8 cellular contexts compared by ENCODE assay signal in the genomic region with DNA sequence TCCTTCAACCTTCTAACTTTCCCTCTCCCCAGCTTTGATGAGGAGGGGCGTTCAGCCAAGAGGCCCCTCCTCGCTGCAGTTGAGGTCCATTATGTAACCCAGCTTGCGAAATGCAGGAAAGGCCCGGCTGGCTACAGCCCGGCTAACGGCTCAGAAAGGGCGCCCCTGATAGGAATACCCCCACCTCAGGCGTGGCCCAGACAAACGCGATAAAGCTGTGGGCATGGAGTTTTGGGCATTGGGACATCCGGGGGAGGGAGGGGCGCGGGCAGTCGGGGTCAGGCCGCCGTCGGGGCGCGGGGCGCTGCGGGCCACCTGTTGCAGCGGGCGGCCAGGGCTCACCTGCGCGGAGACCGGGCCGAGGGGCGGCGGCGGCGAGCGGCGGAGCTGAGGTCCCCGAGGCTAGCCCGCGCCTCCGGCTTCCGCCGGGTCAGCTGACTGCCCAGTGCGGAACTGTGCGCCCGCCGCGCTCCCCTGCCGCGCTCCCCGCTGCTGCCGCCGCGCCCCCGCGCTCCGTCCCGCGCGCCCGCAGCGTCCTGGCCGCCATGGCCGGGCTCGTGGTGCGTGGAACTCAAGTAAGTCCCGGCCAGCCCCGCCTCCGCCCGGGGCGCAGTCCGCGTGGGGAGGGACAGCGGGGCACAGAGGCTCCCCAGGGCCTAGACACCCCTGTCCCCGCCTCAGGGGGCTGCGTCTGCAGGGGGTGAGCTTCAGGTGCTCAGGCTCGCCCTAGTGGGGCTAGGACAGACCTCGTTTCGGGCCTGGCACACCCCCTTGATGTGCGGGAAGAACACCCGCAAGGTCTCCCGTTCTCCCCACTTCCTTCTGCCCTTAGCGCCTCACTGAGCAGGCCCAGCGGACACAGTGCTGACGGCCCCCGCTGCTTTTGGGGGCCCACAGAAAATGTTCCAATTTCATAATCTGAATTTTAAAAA. TPM values are rescaled to one million over a fixed set of nuclear protein-coding genes. Genes with fewer than 3 reads are reported as not detected.
A peak's percentile ranks its signal among the peaks of the same experiment; 100 is the strongest.
DNase-seq lines count a peak whose midpoint lies in the region; ATAC-seq and TF ChIP-seq lines count a peak whose summit lies in the region.
"Had no signal": no experiment of that assay in that cellular context is flagged by ENCODE, and none has a peak within 500 bp of the region (broad histone marks: within the 10 kb centered on the region; RNA-seq: fewer than 3 reads in every experiment).

Gene LRMDA, plus strand, starts transcription at position 445 of the 932 bp plus-strand sequence.

- peak within 1 kb of the TSS; percentile 32 for H3K14ac ChIP-seq in neuronal stem cell (ENCODE audit: low read length)

- H3K27ac ChIP-seq in GM23248: no peak within 1 kb of the TSS
- 0 out of 2 replicates have a peak within 1 kb of the TSS, but pooled peaks have one; percentile 16 for H3K27ac ChIP-seq in SJCRH30
- H3K27ac ChIP-seq in gastroesophageal sphincter: peak within 1 kb of the TSS in 3 of 4 donors; percentile 86
- peak within 1 kb of the TSS; percentile 25 for H3K27ac ChIP-seq in neuronal stem cell (replicated peaks; ENCODE audit: low read length)
- H3K27ac ChIP-seq: VCaP had no signal

- no peaks in the 10 kb centered on the region for H3K36me3 Mint-ChIP-seq in activated CD8-positive, alpha-beta T cell treated with anti-CD3 and anti-CD28 coated beads for 36 hours (ENCODE audit: low read depth)

- no peaks in the 10 kb centered on the region for H3F3A ChIP-seq in GM23248 (ENCODE audit: insufficient read depth)

- no peak within 1 kb of the TSS for H2BK5ac ChIP-seq in neuronal stem cell (ENCODE audit: low read length)

- H3K79me2 ChIP-seq in GM23248 (ENCODE audit: insufficient read depth): no peaks in the 10 kb centered on the region

- H3K4me3 ChIP-seq in GM23248: peak within 1 kb of the TSS; percentile 66
- no peak within 1 kb of the TSS for H3K4me3 ChIP-seq in SJCRH30
- peak within 1 kb of the TSS; percentile 79 to 83 for H3K4me3 ChIP-seq in gastroesophageal sphincter
- H3K4me3 ChIP-seq in neuronal stem cell (ENCODE audit: low read length in 2 of 2): peak within 1 kb of the TSS in 1 of 2 donors; percentile 74

- H3K36me3 ChIP-seq in GM23248 (ENCODE audit: low read depth) (no peaks in the 10 kb centered on the region), SJCRH30 (no peaks in the 10 kb centered on the region), gastroesophageal sphincter (no peaks in the 10 kb centered on the region), neuronal stem cell (replicated peaks in 1 of 2; ENCODE audit: control insufficient read depth in 2 of 2, insufficient read depth in 2 of 2, low read length in 2 of 2) (no peaks in the 10 kb centered on the region)

- peak within 1 kb of the TSS; percentile 80 for H2AFZ ChIP-seq in GM23248
- peak within 1 kb of the TSS; percentile 27 for H2AFZ ChIP-seq in neuronal stem cell (ENCODE audit: low read length)

- H4K8ac ChIP-seq in neuronal stem cell (ENCODE audit: low read depth, low read length): no peak within 1 kb of the TSS

- peak; percentile 8 to 25 for TF ChIP-seq POLR2A in gastroesophageal sphincter (IDR thresholded peaks at IDR 0.05)

- H3K27me3 Mint-ChIP-seq in activated CD8-positive, alpha-beta T cell treated with anti-CD3 and anti-CD28 coated beads for 36 hours: peaks cover 52% of the 10 kb centered on the region

- CTCF ChIA-PET in activated CD8-positive, alpha-beta T cell treated with anti-CD3 and anti-CD28 coated beads for 36 hours (lab: Charles Lee): no interaction called here

- POLR2A ChIA-PET in activated CD8-positive, alpha-beta T cell treated with anti-CD3 and anti-CD28 coated beads for 36 hours (lab: Charles Lee): no interaction called here

- H3K4me3 Mint-ChIP-seq in activated CD8-positive, alpha-beta T cell treated with anti-CD3 and anti-CD28 coated beads for 36 hours: no peak within 1 kb of the TSS

- H4K91ac ChIP-seq in neuronal stem cell (ENCODE audit: low read depth, low read length, poor library complexity): no peak within 1 kb of the TSS

- intact Hi-C loops in activated CD8-positive, alpha-beta T cell treated with anti-CD3 and anti-CD28 coated beads for 36 hours (cut with micrococcal nuclease): no loop called here

- no peak within 1 kb of the TSS for H2BK12ac ChIP-seq in neuronal stem cell (ENCODE audit: low read length)

- no peaks in the 10 kb centered on the region for H3K9me2 ChIP-seq in GM23248 (ENCODE audit: insufficient read depth)

- H3K27me3 ChIP-seq in GM23248 (replicated peaks; ENCODE audit: insufficient read depth) (peaks cover 3% of the 10 kb centered on the region; the same call in 1 of the 2 replicates), SJCRH30 (no peaks in the 10 kb centered on the region), gastroesophageal sphincter (no peaks in the 10 kb centered on the region), neuronal stem cell (ENCODE audit: control insufficient read depth in 3 of 3, insufficient read depth in 3 of 3, low read depth in 1 of 3, low read length in 3 of 3) (peaks cover 0 to 43% (median 4%) of the 10 kb centered on the region in 3 experiments)

- H3K4me2 ChIP-seq in GM23248 (ENCODE audit: unreplicated experiment) (peak within 1 kb of the TSS; percentile 53), neuronal stem cell (ENCODE audit: insufficient read depth, low read length, poor library complexity, severe bottlenecking) (peak within 1 kb of the TSS; percentile 73)

- peak within 1 kb of the TSS; percentile 30 for H3K23ac ChIP-seq in neuronal stem cell (ENCODE audit: low read depth, low read length, poor library complexity)

- TF ChIP-seq CTCF in gastroesophageal sphincter (IDR thresholded peaks at IDR 0.05): peak in 2 of 4 experiments; percentile 4 to 5
- no peak for TF ChIP-seq CTCF in activated CD8-positive, alpha-beta T cell treated with anti-CD3 and anti-CD28 coated beads for 36 hours (IDR thresholded peaks at IDR 0.05)

- ATAC-seq in gastroesophageal sphincter (peak; percentile 78), GM21529 (IDR thresholded peaks at IDR 0.05; ENCODE audit: unreplicated experiment) (no peak)
- no peak for ATAC-seq in activated CD8-positive, alpha-beta T cell treated with anti-CD3 and anti-CD28 coated beads for 36 hours

- in situ Hi-C loops in GM23248 (cut with MboI): no loop called here

- H3K27ac Mint-ChIP-seq in activated CD8-positive, alpha-beta T cell treated with anti-CD3 and anti-CD28 coated beads for 36 hours: no peak within 1 kb of the TSS

- H2AK5ac ChIP-seq in neuronal stem cell (ENCODE audit: low read depth, low read length): no peak within 1 kb of the TSS

- H3K18ac ChIP-seq in neuronal stem cell (ENCODE audit: low read length): peak within 1 kb of the TSS; percentile 93

- H3K9me3 ChIP-seq in GM23248 (ENCODE audit: low read depth): no peaks in the 10 kb centered on the region
- no peaks in the 10 kb centered on the region for H3K9me3 ChIP-seq in SJCRH30 (replicated peaks)
- no peaks in the 10 kb centered on the region for H3K9me3 ChIP-seq in gastroesophageal sphincter
- H3K9me3 ChIP-seq in neuronal stem cell (replicated peaks in 1 of 2; ENCODE audit: control insufficient read depth in 2 of 2, insufficient read depth in 1 of 2, low read depth in 1 of 2, low read length in 2 of 2): no peaks in the 10 kb centered on the region

- H2BK120ac ChIP-seq in neuronal stem cell (ENCODE audit: low read depth, low read length): no peak within 1 kb of the TSS

- 16 to 18% methylated on average over 41 to 52 of the region's 82 CpGs for WGBS in GM23248 (ENCODE audit: low coverage in 1 of 2, low lambda C conversion rate in 2 of 2, missing lambda C conversion rate in 2 of 2), 2 experiments
- WGBS in gastroesophageal sphincter (ENCODE audit: low coverage in 1 of 2), 2 donors: 28 to 46% methylated on average over 4 to 7 of the region's 82 CpGs
- WGBS in neuronal stem cell (ENCODE audit: extremely low coverage in 2 of 2, insufficient read length in 2 of 2, insufficient replicate concordance in 1 of 2), 2 donors: no CpG with 5 or more reads among the region's 82 CpGs

- H3K9me3 Mint-ChIP-seq in activated CD8-positive, alpha-beta T cell treated with anti-CD3 and anti-CD28 coated beads for 36 hours: no peaks in the 10 kb centered on the region

- H3K79me1 ChIP-seq in neuronal stem cell (ENCODE audit: low read depth, low read length): no peaks in the 10 kb centered on the region

- TF ChIP-seq EP300 in gastroesophageal sphincter (IDR thresholded peaks at IDR 0.05): no peak

- H3K4me1 Mint-ChIP-seq in activated CD8-positive, alpha-beta T cell treated with anti-CD3 and anti-CD28 coated beads for 36 hours (ENCODE audit: low read depth): peaks cover 2% of the 10 kb centered on the region

- DNase-seq in GM23248 (peak; percentile 53), SJCRH30 (no peak), neuronal stem cell (ENCODE audit: low spot score) (no peak)
- no peak for DNase-seq in stimulated activated CD8-positive, alpha-beta memory T cell treated with anti-CD3 and anti-CD28 coated beads, Interleukin-4, amount 100 ng/mL, for 48 hours
- no peak for DNase-seq in activated CD8-positive, alpha-beta T cell treated with anti-CD3 and anti-CD28 coated beads for 36 hours

- peak within 1 kb of the TSS; percentile 58 for H2BK15ac ChIP-seq in neuronal stem cell (ENCODE audit: low read length)

- no peaks in the 10 kb centered on the region for H4K20me1 ChIP-seq in GM23248 (ENCODE audit: insufficient read depth)

- H3K4me1 ChIP-seq in GM23248 (ENCODE audit: insufficient read depth) (no peaks in the 10 kb centered on the region), SJCRH30 (peaks cover 10% of the 10 kb centered on the region), gastroesophageal sphincter (peaks cover 0 to 60% (median 15%) of the 10 kb centered on the region in 3 donors), neuronal stem cell (ENCODE audit: control insufficient read depth in 2 of 2, insufficient read depth in 1 of 2, low read depth in 1 of 2, low read length in 2 of 2) (peaks cover 17 to 37% of the 10 kb centered on the region in 2 donors)

- H3K9ac ChIP-seq in GM23248 (peak within 1 kb of the TSS; percentile 60), neuronal stem cell (ENCODE audit: low read depth, low read length, poor library complexity) (peak within 1 kb of the TSS; percentile 36)

- H3K4ac ChIP-seq in neuronal stem cell (ENCODE audit: low read length): no peak within 1 kb of the TSS

RNA-seq across cellular contexts. Expression of gene LRMDA, which starts in this region (rescaled TPM):
- 0.13 TPM in 1 of 2 replicates, not detected in the other for total RNA-seq in GM23248 (2014; rRNA removed; shearing (Covaris generic))
- 2.1 and 2.6 TPM in 2 replicates for polyA plus RNA-seq in GM23248 (2016; fragmentation: Nextera tagmentation; extraction: Ambion mirVana)
- total RNA-seq in SJCRH30 (2014; rRNA removed; shearing (Covaris generic)): 0.24 TPM in 1 of 2 replicates, not detected in the other
- 10 to 100 TPM in 1 of 4 donors, 1 to 10 TPM in 3; 7.3 to 20.1 (median 8.4) TPM for total RNA-seq in gastroesophageal sphincter
- polyA plus RNA-seq in neuronal stem cell (2013, experiment 1 of 2): 0.22 TPM
- polyA plus RNA-seq in neuronal stem cell (2013, experiment 2 of 2): 0.15 TPM
- not detected for total RNA-seq in activated CD8-positive, alpha-beta T cell treated with anti-CD3 and anti-CD28 coated beads for 36 hours
